In genomic region chr14:56798447-56799326, GRCh38 we compare ENCODE assay signal across 1 cellular context.
A peak's percentile ranks its signal among the peaks of the same experiment; 100 is the strongest.
TF ChIP-seq lines count a peak whose summit lies in the region.

No MANE protein-coding gene starts in this region.

TF ChIP-seq in H1, 55 proteins besides CTCF, POLR2A, EP300 and RAD21 (continued from another document):
- 0 out of 2 replicates have a peak, but pooled peaks have one; percentile 12 for TF ChIP-seq GABPA (IDR thresholded peaks at IDR 0.05; ENCODE audit: borderline replicate concordance, insufficient read depth, low read length)
- no peak for TF ChIP-seq RXRA (IDR thresholded peaks at IDR 0.05; ENCODE audit: insufficient read depth, low read depth, low read length)
- no peak for TF ChIP-seq SP4 (IDR thresholded peaks at IDR 0.05; ENCODE audit: low read length)
- 0 out of 2 replicates have a peak, but pooled peaks have one; percentile 27 for TF ChIP-seq PHF8 (conservative IDR thresholded peaks at IDR 0.05; ENCODE audit: low read depth, low read length)
- TF ChIP-seq ATF2 (IDR thresholded peaks at IDR 0.05; ENCODE audit: low read length), result peak; percentile 72; the same call in 1 of the 2 replicates
- no peak for TF ChIP-seq SP1 (IDR thresholded peaks at IDR 0.05; ENCODE audit: low read depth, low read length)
- no peak for TF ChIP-seq SIRT6 (IDR thresholded peaks at IDR 0.05; ENCODE audit: low read length)
- peak; percentile 94 for TF ChIP-seq CTBP2 (IDR thresholded peaks at IDR 0.05; ENCODE audit: borderline replicate concordance, insufficient read depth, insufficient read length, low read length)
- no peak for TF ChIP-seq JUND (IDR thresholded peaks at IDR 0.05; ENCODE audit: low read length)
- no peak for TF ChIP-seq ZNF274 (IDR thresholded peaks at IDR 0.05; ENCODE audit: borderline replicate concordance, extremely low read depth, low read length)
- TF ChIP-seq ASH2L (IDR thresholded peaks at IDR 0.05; ENCODE audit: low read length), result no peak
- TF ChIP-seq EGR1 (IDR thresholded peaks at IDR 0.05; ENCODE audit: borderline replicate concordance, low read depth, low read length), result peak; percentile 41; the same call in 1 of the 2 replicates
- no peak for TF ChIP-seq MAFK (IDR thresholded peaks at IDR 0.05; ENCODE audit: low read depth, low read length)
- TF ChIP-seq SIN3A (conservative IDR thresholded peaks at IDR 0.05 in 1 of 2, IDR thresholded peaks at IDR 0.05 in 1 of 2; ENCODE audit: low read depth in 1 of 2, low read length in 2 of 2), result peak in 1 of 2 experiments; percentile 42; a peak in 1 of 4 replicates
- peak; percentile 69; the same call in 1 of the 2 replicates for TF ChIP-seq SUZ12 (IDR thresholded peaks at IDR 0.05; ENCODE audit: low read length)
- TF ChIP-seq JUN (IDR thresholded peaks at IDR 0.05; ENCODE audit: low read depth, low read length), result no peak
- peak; percentile 29; the same call in 1 of the 2 replicates for TF ChIP-seq TAF1 (IDR thresholded peaks at IDR 0.05; ENCODE audit: low read depth, low read length)
- TF ChIP-seq TEAD4 (IDR thresholded peaks at IDR 0.05; ENCODE audit: low read depth, low read length), result no peak
- TF ChIP-seq RNF2 (IDR thresholded peaks at IDR 0.05; ENCODE audit: borderline replicate concordance, low read depth, low read length, missing control alignments, poor library complexity, severe bottlenecking), result no peak
